Comparison of ENCODE assay signal across 32 cellular contexts in the genomic region with DNA sequence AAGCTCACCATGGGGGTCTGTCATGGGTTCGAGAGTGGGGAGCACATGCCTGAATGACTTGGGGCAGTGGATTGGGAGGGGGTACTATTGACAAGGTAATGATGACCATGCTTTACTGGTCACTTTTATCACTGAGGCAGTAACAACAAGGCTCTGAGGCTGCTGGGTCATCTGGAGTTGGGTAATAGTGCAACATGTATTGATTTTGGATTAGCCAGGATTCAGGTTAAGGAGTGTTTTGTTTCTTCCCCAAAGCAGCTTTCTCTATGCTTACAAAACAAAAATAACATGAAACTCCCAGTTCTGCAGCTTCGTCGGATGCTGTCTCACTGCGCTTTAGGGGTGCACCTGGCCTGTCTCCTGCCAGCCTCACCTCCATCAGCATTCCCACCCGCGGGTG.
"Had no signal": no experiment of that assay in that cellular context is flagged by ENCODE, and none has a peak within 500 bp of the region (broad histone marks: within the 10 kb centered on the region; RNA-seq: fewer than 3 reads in every experiment).

No MANE protein-coding gene starts in this region.

- H3K36me3 Mint-ChIP-seq: immature natural killer cell; mesothelial cell of epicardium; naive B cell; natural killer cell treated with Interleukin-12 subunit alpha and Interleukin-12 subunit beta and Interleukin-15 and Interleukin-18, amount 100 ng/mL, for 72 hours; stimulated activated memory B cell treated with anti-CD40 and anti-IgM and Interleukin-4, amounts not matched to agents 10 μg/mL and 1 μg/mL and 100 μg/mL, for 72 hours had no signal

- H3K4me1 ChIP-seq: spleen, upper lobe of right lung, uterus had no signal

- H3K27ac ChIP-seq: coronary artery, esophagus squamous epithelium, heart right ventricle, psoas muscle, skin epidermis, spleen, testis, tibial artery, upper lobe of right lung, uterus had no signal

- H3K27ac Mint-ChIP-seq: immature natural killer cell; mesothelial cell of epicardium; naive B cell; natural killer cell treated with Interleukin-12 subunit alpha and Interleukin-12 subunit beta and Interleukin-15 and Interleukin-18, amount 100 ng/mL, for 72 hours; stimulated activated memory B cell treated with anti-CD40 and anti-IgM and Interleukin-4, amounts not matched to agents 10 μg/mL and 1 μg/mL and 100 μg/mL, for 72 hours had no signal

- H3K4me1 Mint-ChIP-seq: immature natural killer cell; neural crest cell; stimulated activated memory B cell treated with anti-CD40 and anti-IgM and Interleukin-4, amounts not matched to agents 10 μg/mL and 1 μg/mL and 100 μg/mL, for 72 hours had no signal

- H3K27me3 Mint-ChIP-seq: stimulated activated memory B cell treated with anti-CD40 and anti-IgM and Interleukin-4, amounts not matched to agents 10 μg/mL and 1 μg/mL and 100 μg/mL, for 72 hours had no signal

- H3K36me3 ChIP-seq: esophagus squamous epithelium, heart right ventricle, spleen, tibial artery, upper lobe of right lung, uterus had no signal

- H3K4me3 Mint-ChIP-seq: immature natural killer cell; mesothelial cell of epicardium; naive B cell; natural killer cell treated with Interleukin-12 subunit alpha and Interleukin-12 subunit beta and Interleukin-15 and Interleukin-18, amount 100 ng/mL, for 72 hours; neural crest cell; stimulated activated memory B cell treated with anti-CD40 and anti-IgM and Interleukin-4, amounts not matched to agents 10 μg/mL and 1 μg/mL and 100 μg/mL, for 72 hours had no signal

- ATAC-seq: heart right ventricle; left colon; left ventricle myocardium superior; mucosa of descending colon; natural killer cell treated with Interleukin-12 subunit alpha and Interleukin-12 subunit beta and Interleukin-15 and Interleukin-18, amount 100 ng/mL, for 72 hours; psoas muscle; right cardiac atrium; stimulated activated memory B cell treated with anti-CD40 and anti-IgM and Interleukin-4, amounts not matched to agents 10 μg/mL and 1 μg/mL and 100 μg/mL, for 72 hours; stimulated activated naive CD8-positive, alpha-beta T cell treated with anti-CD3 and anti-CD28 coated beads, Interleukin-15, Interleukin-2, amounts not matched to agents 100 U/mL and 50 U/mL, for 24 hours; upper lobe of right lung had no signal

- H3K27me3 ChIP-seq: heart right ventricle, spleen, testis, upper lobe of right lung, uterus had no signal

- H3K4me3 ChIP-seq: coronary artery, esophagus squamous epithelium, heart right ventricle, lung, mucosa of descending colon, psoas muscle, skin epidermis, spleen, testis, tibial artery, upper lobe of right lung, uterus had no signal

- DNase-seq: dermis blood vessel endothelial cell; effector memory CD4-positive, alpha-beta T cell; erythroblast; esophagus squamous epithelium; foreskin melanocyte; glutamatergic neuron; heart right ventricle; hypothalamus; immature natural killer cell; kidney glomerular epithelial cell; left colon; left ventricle myocardium superior; mesenchymal stem cell; mucosa of descending colon; naive B cell; psoas muscle; right cardiac atrium; stimulated activated CD4-positive, alpha-beta T cell treated with anti-CD3 and anti-CD28 coated beads, Interleukin-4, amount 100 ng/mL, for 4 hours; stimulated activated naive CD8-positive, alpha-beta T cell treated with anti-CD3 and anti-CD28 coated beads, Interleukin-15, Interleukin-2, amounts not matched to agents 100 U/mL and 50 U/mL, for 24 hours; substantia nigra; testis; tibial artery; upper lobe of right lung; uterus had no signal

- H3K9me3 ChIP-seq: esophagus squamous epithelium, heart right ventricle, mucosa of descending colon, psoas muscle, spleen, testis, tibial artery, upper lobe of right lung, uterus had no signal
